ENCODE assay signal across 8 cellular contexts in genomic region chr1:206708058-206708457, GRCh38. TPM values are rescaled to one million over a fixed set of nuclear protein-coding genes. Genes with fewer than 3 reads are reported as not detected.
A peak's percentile ranks its signal among the peaks of the same experiment; 100 is the strongest.
DNase-seq lines count a peak whose midpoint lies in the region; ATAC-seq lines count a peak whose summit lies in the region.

No MANE protein-coding gene starts in this region.

- H3K79me2 ChIP-seq in ACC112 (ENCODE audit: control insufficient read depth, insufficient read depth, low read length, unreplicated experiment) = peaks cover 96% of the 10 kb centered on the region

- ATAC-seq in GM21390 (IDR thresholded peaks at IDR 0.05; ENCODE audit: unreplicated experiment) = peak; percentile 75
- peak; percentile 50 for ATAC-seq in Right ventricle myocardium superior (ENCODE audit: poor library complexity)
- no peak for ATAC-seq in aorta (ENCODE audit: low FRiP score)
- ATAC-seq in HG03135 (IDR thresholded peaks at IDR 0.05; ENCODE audit: unreplicated experiment) = no peak

- H3K4me3 ChIP-seq in ACC112 (ENCODE audit: low read depth, low read length) = no peak overlapping the region
- H3K4me3 ChIP-seq in aorta (ENCODE audit: low read length in 2 of 2) = no peak overlapping the region

- H3K9me3 ChIP-seq in aorta (ENCODE audit: control insufficient read depth, low read length) = no peaks in the 10 kb centered on the region

- H3K27me3 ChIP-seq in ACC112 (ENCODE audit: insufficient read depth, low read length) = no peaks in the 10 kb centered on the region
- H3K27me3 ChIP-seq in aorta (ENCODE audit: control insufficient read depth in 1 of 2, insufficient read depth in 2 of 2, low read length in 1 of 2) = no peaks in the 10 kb centered on the region

- no peak overlapping the region for H2AFZ ChIP-seq in ACC112 (ENCODE audit: low read length, unreplicated experiment)

- 0 out of 2 replicates have a peak overlapping the region, but pooled peaks have one; percentile 83 for H3K27ac ChIP-seq in ACC112 (ENCODE audit: low read depth, low read length)
- H3K27ac ChIP-seq in aorta (ENCODE audit: low read depth in 1 of 2, low read length in 2 of 2) = no peak overlapping the region

- no peaks in the 10 kb centered on the region for H3K36me3 ChIP-seq in ACC112 (ENCODE audit: insufficient read depth, low read length)
- no peaks in the 10 kb centered on the region for H3K36me3 ChIP-seq in aorta (ENCODE audit: control insufficient read depth in 1 of 2, insufficient read depth in 2 of 2, low read length in 1 of 2)

- DNase-seq in NAMALWA (ENCODE audit: low spot score) (peak; percentile 14), Right ventricle myocardium superior (peak; percentile 59), C1 segment of cervical spinal cord (lab: John Stamatoyannopoulos, UW) (no peak), aorta (no peak)
- DNase-seq in activated effector memory CD4-positive, alpha-beta T cell treated with Interleukin-2 at 50 U/mL for 16 hours = no peak

- WGBS in aorta, 2 donors = 97 to 100% methylated on average over 2 of the region's 2 CpGs

- intact Hi-C loops in Right ventricle myocardium superior (cut with DNase I) (no loop called here), aorta (cut with DNase I) (no loop called here)

- H3K4me1 ChIP-seq in ACC112 (ENCODE audit: control insufficient read depth, insufficient read depth, low read length, unreplicated experiment) (peaks cover 65% of the 10 kb centered on the region), aorta (ENCODE audit: control insufficient read depth in 1 of 2, insufficient read depth in 2 of 2, low read length in 2 of 2) (peaks cover 0 to 23% of the 10 kb centered on the region in 2 donors)

RNA-seq across cellular contexts. Expression of gene MAPKAPK2, which starts 23.4 kb away (rescaled TPM):
- 200 TPM for total RNA-seq in Right ventricle myocardium superior
- 100 to 1,000 TPM in 1 of 2 donors, 10 to 100 TPM in 1; 81.3 to 117 TPM for total RNA-seq in aorta
- polyA plus RNA-seq in aorta = 10 to 100 TPM; 40.2 to 54.1 TPM

Comparison
In these comparisons a context has a peak if more than half of its experiments do, and no peak if none do; other contexts are left out.
1. ATAC-seq: peak in GM21390 (single experiment) and Right ventricle myocardium superior (single experiment); none in aorta (single experiment) and HG03135 (single experiment).
2. DNase-seq: peak in NAMALWA (single experiment) and Right ventricle myocardium superior (single experiment); none in activated effector memory CD4-positive, alpha-beta T cell treated with Interleukin-2 at 50 U/mL for 16 hours (single experiment), C1 segment of cervical spinal cord (0 of 14) and aorta (0 of 2).